2 cellular contexts compared by ENCODE assay signal in the genomic region with DNA sequence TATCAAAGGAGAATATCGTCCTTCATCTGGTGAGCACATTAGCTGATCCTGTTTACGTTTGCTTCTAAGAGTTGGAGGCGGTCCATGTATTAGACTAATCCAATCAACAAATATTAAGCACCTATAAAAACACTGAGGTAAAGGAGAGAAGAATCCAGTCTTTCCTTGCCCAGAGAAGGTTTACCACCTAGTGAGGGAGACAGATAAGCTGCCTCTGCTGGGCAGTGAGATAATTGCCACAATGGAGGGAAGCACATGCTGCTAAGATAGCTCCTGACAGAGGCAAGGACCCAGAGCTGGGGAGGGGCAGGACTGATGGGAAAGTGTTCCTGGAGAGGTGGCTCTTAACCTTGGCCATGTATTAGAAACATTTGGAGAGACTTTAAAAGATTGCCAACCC.
TF ChIP-seq lines count a peak whose summit lies in the region.

No MANE protein-coding gene starts in this region.

TF ChIP-seq in HepG2, 621 proteins besides CTCF, POLR2A, EP300 and RAD21:
- TF ChIP-seq KLF11 (CRISPR knock-in tag; IDR thresholded peaks at IDR 0.05) (no peak), MBNL3 (CRISPR knock-in tag; conservative IDR thresholded peaks at IDR 0.05) (no peak), SIX4 (CRISPR knock-in tag; IDR thresholded peaks at IDR 0.05) (no peak), ARHGAP35 (CRISPR knock-in tag; IDR thresholded peaks at IDR 0.05; ENCODE audit: borderline replicate concordance) (no peak), ZSCAN21 (CRISPR knock-in tag; IDR thresholded peaks at IDR 0.05; ENCODE audit: borderline replicate concordance) (no peak), SRY (CRISPR knock-in tag; IDR thresholded peaks at IDR 0.05) (no peak), CAMTA2 (CRISPR knock-in tag; IDR thresholded peaks at IDR 0.05; ENCODE audit: borderline replicate concordance) (no peak), ZBTB21 (CRISPR knock-in tag; IDR thresholded peaks at IDR 0.05) (no peak), ZBTB14 (CRISPR knock-in tag; IDR thresholded peaks at IDR 0.05) (no peak), TCF7 (IDR thresholded peaks at IDR 0.05; ENCODE audit: low read depth) (no peak), TGIF2 (CRISPR knock-in tag; IDR thresholded peaks at IDR 0.05) (no peak)
- TF ChIP-seq, protein P1, sequence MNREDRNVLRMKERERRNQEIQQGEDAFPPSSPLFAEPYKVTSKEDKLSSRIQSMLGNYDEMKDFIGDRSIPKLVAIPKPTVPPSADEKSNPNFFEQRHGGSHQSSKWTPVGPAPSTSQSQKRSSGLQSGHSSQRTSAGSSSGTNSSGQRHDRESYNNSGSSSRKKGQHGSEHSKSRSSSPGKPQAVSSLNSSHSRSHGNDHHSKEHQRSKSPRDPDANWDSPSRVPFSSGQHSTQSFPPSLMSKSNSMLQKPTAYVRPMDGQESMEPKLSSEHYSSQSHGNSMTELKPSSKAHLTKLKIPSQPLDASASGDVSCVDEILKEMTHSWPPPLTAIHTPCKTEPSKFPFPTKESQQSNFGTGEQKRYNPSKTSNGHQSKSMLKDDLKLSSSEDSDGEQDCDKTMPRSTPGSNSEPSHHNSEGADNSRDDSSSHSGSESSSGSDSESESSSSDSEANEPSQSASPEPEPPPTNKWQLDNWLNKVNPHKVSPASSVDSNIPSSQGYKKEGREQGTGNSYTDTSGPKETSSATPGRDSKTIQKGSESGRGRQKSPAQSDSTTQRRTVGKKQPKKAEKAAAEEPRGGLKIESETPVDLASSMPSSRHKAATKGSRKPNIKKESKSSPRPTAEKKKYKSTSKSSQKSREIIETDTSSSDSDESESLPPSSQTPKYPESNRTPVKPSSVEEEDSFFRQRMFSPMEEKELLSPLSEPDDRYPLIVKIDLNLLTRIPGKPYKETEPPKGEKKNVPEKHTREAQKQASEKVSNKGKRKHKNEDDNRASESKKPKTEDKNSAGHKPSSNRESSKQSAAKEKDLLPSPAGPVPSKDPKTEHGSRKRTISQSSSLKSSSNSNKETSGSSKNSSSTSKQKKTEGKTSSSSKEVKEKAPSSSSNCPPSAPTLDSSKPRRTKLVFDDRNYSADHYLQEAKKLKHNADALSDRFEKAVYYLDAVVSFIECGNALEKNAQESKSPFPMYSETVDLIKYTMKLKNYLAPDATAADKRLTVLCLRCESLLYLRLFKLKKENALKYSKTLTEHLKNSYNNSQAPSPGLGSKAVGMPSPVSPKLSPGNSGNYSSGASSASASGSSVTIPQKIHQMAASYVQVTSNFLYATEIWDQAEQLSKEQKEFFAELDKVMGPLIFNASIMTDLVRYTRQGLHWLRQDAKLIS (CRISPR knock-in tag; IDR thresholded peaks at IDR 0.05): no peak
- TF ChIP-seq, protein P2, sequence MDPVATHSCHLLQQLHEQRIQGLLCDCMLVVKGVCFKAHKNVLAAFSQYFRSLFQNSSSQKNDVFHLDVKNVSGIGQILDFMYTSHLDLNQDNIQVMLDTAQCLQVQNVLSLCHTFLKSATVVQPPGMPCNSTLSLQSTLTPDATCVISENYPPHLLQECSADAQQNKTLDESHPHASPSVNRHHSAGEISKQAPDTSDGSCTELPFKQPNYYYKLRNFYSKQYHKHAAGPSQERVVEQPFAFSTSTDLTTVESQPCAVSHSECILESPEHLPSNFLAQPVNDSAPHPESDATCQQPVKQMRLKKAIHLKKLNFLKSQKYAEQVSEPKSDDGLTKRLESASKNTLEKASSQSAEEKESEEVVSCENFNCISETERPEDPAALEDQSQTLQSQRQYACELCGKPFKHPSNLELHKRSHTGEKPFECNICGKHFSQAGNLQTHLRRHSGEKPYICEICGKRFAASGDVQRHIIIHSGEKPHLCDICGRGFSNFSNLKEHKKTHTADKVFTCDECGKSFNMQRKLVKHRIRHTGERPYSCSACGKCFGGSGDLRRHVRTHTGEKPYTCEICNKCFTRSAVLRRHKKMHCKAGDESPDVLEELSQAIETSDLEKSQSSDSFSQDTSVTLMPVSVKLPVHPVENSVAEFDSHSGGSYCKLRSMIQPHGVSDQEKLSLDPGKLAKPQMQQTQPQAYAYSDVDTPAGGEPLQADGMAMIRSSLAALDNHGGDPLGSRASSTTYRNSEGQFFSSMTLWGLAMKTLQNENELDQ (CRISPR knock-in tag; IDR thresholded peaks at IDR 0.05; ENCODE audit: borderline replicate concordance): no peak

TF ChIP-seq in H1, 55 proteins besides CTCF, POLR2A, EP300 and RAD21:
- TF ChIP-seq SAP30 (IDR thresholded peaks at IDR 0.05; ENCODE audit: insufficient read depth, insufficient replicate concordance, low read length) (no peak), GABPA (IDR thresholded peaks at IDR 0.05; ENCODE audit: borderline replicate concordance, insufficient read depth, low read length) (no peak), E2F6 (IDR thresholded peaks at IDR 0.05) (peak; percentile 87), EGR1 (IDR thresholded peaks at IDR 0.05; ENCODE audit: borderline replicate concordance, low read depth, low read length) (no peak), NRF1 (IDR thresholded peaks at IDR 0.05; ENCODE audit: low read depth, low read length) (no peak), POU5F1 (IDR thresholded peaks at IDR 0.05; ENCODE audit: low read depth, low read length) (no peak), EZH2 (IDR thresholded peaks at IDR 0.05; ENCODE audit: low read depth, low read length, severe bottlenecking) (no peak), SP2 (IDR thresholded peaks at IDR 0.05; ENCODE audit: low read length) (no peak), ATF2 (IDR thresholded peaks at IDR 0.05; ENCODE audit: low read length) (no peak), KDM4A (IDR thresholded peaks at IDR 0.05; ENCODE audit: low read depth, low read length, severe bottlenecking) (no peak), PHF8 (conservative IDR thresholded peaks at IDR 0.05; ENCODE audit: low read depth, low read length) (no peak), MAX (IDR thresholded peaks at IDR 0.05) (peak; percentile 92), HDAC6 (IDR thresholded peaks at IDR 0.05; ENCODE audit: low read depth, low read length) (no peak), CHD2 (IDR thresholded peaks at IDR 0.05; ENCODE audit: low read length) (no peak), TBP (IDR thresholded peaks at IDR 0.05; ENCODE audit: low read depth, low read length) (no peak), ASH2L (IDR thresholded peaks at IDR 0.05; ENCODE audit: low read length) (no peak), RFX5 (IDR thresholded peaks at IDR 0.05; ENCODE audit: borderline replicate concordance, low read depth, low read length) (no peak), HDAC2 (IDR thresholded peaks at IDR 0.05; ENCODE audit: borderline replicate concordance in 1 of 2, low read depth in 2 of 2, low read length in 2 of 2) (no peak)
